ENCODE assay signal across 24 cellular contexts in the genomic region with DNA sequence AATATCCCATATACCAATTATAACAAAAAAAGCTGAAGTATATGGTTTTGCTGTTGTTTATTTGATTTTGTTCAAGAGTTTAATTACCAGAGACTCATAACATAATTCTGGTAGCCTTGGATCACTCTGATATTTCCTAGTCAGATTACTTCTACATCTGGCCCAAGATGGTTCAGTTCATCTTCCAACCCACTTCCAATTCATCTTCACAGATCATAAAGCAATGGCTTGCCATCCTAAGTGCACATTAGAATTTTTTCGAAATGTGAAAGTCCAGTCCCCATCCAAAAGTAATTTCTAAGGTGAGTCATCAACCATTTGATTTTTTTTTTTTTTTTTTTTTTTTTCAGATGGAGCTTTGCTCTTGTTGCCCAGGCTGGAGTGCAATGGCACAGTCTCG.
"Had no signal": no experiment of that assay in that cellular context is flagged by ENCODE, and none has a peak within 500 bp of the region (broad histone marks: within the 10 kb centered on the region; RNA-seq: fewer than 3 reads in every experiment).

No MANE protein-coding gene starts in this region.

- H3K36me3 ChIP-seq: adrenal gland, esophagus squamous epithelium, heart right ventricle, neutrophil, ovary, stomach, tibial artery, upper lobe of right lung had no signal

- H3K9me3 ChIP-seq: adrenal gland, body of pancreas, esophagus squamous epithelium, heart right ventricle, neutrophil, ovary, stomach, tibial artery, upper lobe of right lung had no signal

- H3K27ac ChIP-seq: adrenal gland, body of pancreas, esophagus squamous epithelium, heart right ventricle, neutrophil, ovary, skin epidermis, stomach, tibial artery, upper lobe of right lung had no signal

- ATAC-seq: activated CD4-positive, alpha-beta T cell treated with anti-CD3 and anti-CD28 coated beads for 36 hours; body of pancreas; heart right ventricle; sciatic nerve; stimulated activated effector memory CD8-positive, alpha-beta T cell treated with anti-CD3 and anti-CD28 coated beads, Interleukin-12 subunit alpha, Interleukin-12 subunit beta, amount 100 ng/mL, for 72 hours; upper lobe of right lung had no signal

- H3K4me3 ChIP-seq: adrenal gland, body of pancreas, esophagus squamous epithelium, heart right ventricle, ovary, skin epidermis, stomach, tibial artery, upper lobe of right lung had no signal

- H3K27me3 ChIP-seq: adrenal gland, body of pancreas, esophagus squamous epithelium, heart right ventricle, neutrophil, ovary, stomach, tibial artery, upper lobe of right lung had no signal

- H3K4me1 ChIP-seq: adrenal gland, body of pancreas, esophagus squamous epithelium, heart right ventricle, stomach, upper lobe of right lung had no signal

- FAIRE-seq: colon had no signal

- DNase-seq: activated CD4-positive, alpha-beta T cell treated with anti-CD3 and anti-CD28 coated beads for 36 hours; activated CD4-positive, CD25-positive, alpha-beta regulatory T cell; activated effector memory CD4-positive, alpha-beta T cell treated with anti-CD3 and anti-CD28 coated beads, Interleukin-2, amount 50 U/mL, for 16 hours; activated naive CD4-positive, alpha-beta T cell treated with anti-CD3 and anti-CD28 coated beads for 36 hours; activated naive CD8-positive, alpha-beta T cell treated with anti-CD3 and anti-CD28 coated beads for 36 hours; adrenal gland; aorta; body of pancreas; dermis blood vessel endothelial cell; effector CD4-positive, alpha-beta T cell; esophagus squamous epithelium; heart right ventricle; naive B cell; nephron progenitor cell; ovary; stimulated activated CD4-positive, alpha-beta T cell treated with anti-CD3 and anti-CD28 coated beads, Interleukin-4, amount 100 ng/mL, for 24 hours; stomach; tibial artery; upper lobe of right lung had no signal
